ENCODE assay signal across 8 cellular contexts in genomic region chr17:8745586-8746500, GRCh38. TPM values are rescaled to one million over a fixed set of nuclear protein-coding genes. Genes with fewer than 3 reads are reported as not detected.
DNase-seq lines count a peak whose midpoint lies in the region; ATAC-seq and TF ChIP-seq lines count a peak whose summit lies in the region.

No MANE protein-coding gene starts in this region.

- no peaks in the 10 kb centered on the region for H3K36me3 ChIP-seq in thoracic aorta

- peak overlapping the region; percentile 86 for H3K4me3 ChIP-seq in thoracic aorta

- peak; percentile 77 for TF ChIP-seq CTCF in GM12873 (IDR thresholded peaks at IDR 0.05; ENCODE audit: insufficient read depth, low read depth, low read length, missing control alignments)
- peak; percentile 90 for TF ChIP-seq CTCF in RWPE1 (conservative IDR thresholded peaks at IDR 0.05; ENCODE audit: low read depth)
- TF ChIP-seq CTCF in osteocyte (IDR thresholded peaks at IDR 0.05), result peak; percentile 100
- TF ChIP-seq CTCF in thoracic aorta (IDR thresholded peaks at IDR 0.05), result peak; percentile 100

- H3K27ac Mint-ChIP-seq in osteocyte (ENCODE audit: unreplicated experiment), result no peak overlapping the region

- H3K4me3 Mint-ChIP-seq in osteocyte (ENCODE audit: unreplicated experiment), result peak overlapping the region; percentile 77

- no peaks in the 10 kb centered on the region for H3K9me3 Mint-ChIP-seq in osteocyte (ENCODE audit: unreplicated experiment)

- H3K27me3 ChIP-seq in thoracic aorta (replicated peaks; ENCODE audit: insufficient read depth), result no peaks in the 10 kb centered on the region

- peaks cover 8% of the 10 kb centered on the region for H3K4me1 Mint-ChIP-seq in osteocyte (ENCODE audit: unreplicated experiment)

- H3K27me3 Mint-ChIP-seq in osteocyte (ENCODE audit: unreplicated experiment), result peaks cover 23% of the 10 kb centered on the region

- CTCF ChIA-PET in RWPE1 (lab: Yijun Ruan, JAX), result interaction anchor here (0.5 to 1.5 kb wide), 19 partner anchors 11 to 687 kb away, joined by 3 to 6 read pairs (median 3); no protein-coding TSS in a partner anchor

- DNase-seq in RWPE1 (ENCODE audit: low spot score) (peak; percentile 59), globus pallidus (ENCODE audit: low spot score) (peak; percentile 24), osteocyte (ENCODE audit: extremely low spot score, unreplicated experiment) (no peak), thoracic aorta (ENCODE audit: low spot score) (peak; percentile 44), NCI-H187 treated with DMSO at 0.1 percent for 48 hours (lab: John Stamatoyannopoulos, UW) (no peak)
- peak; percentile 48 to 74 (median 66) for DNase-seq in activated naive CD4-positive, alpha-beta T cell (lab: John Stamatoyannopoulos, UW)

- ATAC-seq in HG03103 (IDR thresholded peaks at IDR 0.05; ENCODE audit: low read depth, unreplicated experiment) (peak; percentile 56), thoracic aorta (ENCODE audit: insufficient number of reproducible peaks, low FRiP score, low read depth) (peak; percentile 19)

- H3K9me3 ChIP-seq in thoracic aorta, result no peaks in the 10 kb centered on the region

- no peak overlapping the region for H3K27ac ChIP-seq in RWPE1
- peak overlapping the region; percentile 82 to 84 for H3K27ac ChIP-seq in thoracic aorta

- H3K36me3 Mint-ChIP-seq in osteocyte (ENCODE audit: unreplicated experiment), result no peaks in the 10 kb centered on the region

- POLR2A ChIA-PET in RWPE1 (lab: Yijun Ruan, JAX; ENCODE audit: low non-redundant PET), result no interaction called here

- H3K4me1 ChIP-seq in thoracic aorta (ENCODE audit: control insufficient read depth in 1 of 2, low read depth in 2 of 2), result peaks cover 0 to 17% of the 10 kb centered on the region in 2 donors

RNA-seq across cellular contexts. Expression of gene CCDC42, which starts 1.2 kb away (rescaled TPM):
- total RNA-seq in osteocyte (not detected in 2 replicates), thoracic aorta (not detected)

RNA-seq across cellular contexts. Expression of gene SPDYE4, which starts 12.5 kb away (rescaled TPM):
- total RNA-seq in osteocyte (not detected in 2 replicates), thoracic aorta (not detected)

RNA-seq across cellular contexts. Expression of gene MFSD6L, which starts 53.3 kb away (rescaled TPM):
- total RNA-seq in osteocyte (not detected in 2 replicates), thoracic aorta (under 1 TPM in 1 of 2 donors, not detected in 1; 0.27 TPM)

Comparison
In these comparisons a context has a peak if more than half of its experiments do, and no peak if none do; other contexts are left out.
1. DNase-seq: peak in RWPE1 (single experiment), activated naive CD4-positive, alpha-beta T cell (4 of 4), globus pallidus (single experiment) and thoracic aorta (single experiment); none in osteocyte (single experiment) and NCI-H187 treated with DMSO at 0.1 percent for 48 hours (single experiment).
2. Peak in every context shown above with its lines, with median percentiles within 50 percentile points of each other: CTCF ChIP-seq.